Comparison of ENCODE assay signal across 8 cellular contexts in the genomic region with DNA sequence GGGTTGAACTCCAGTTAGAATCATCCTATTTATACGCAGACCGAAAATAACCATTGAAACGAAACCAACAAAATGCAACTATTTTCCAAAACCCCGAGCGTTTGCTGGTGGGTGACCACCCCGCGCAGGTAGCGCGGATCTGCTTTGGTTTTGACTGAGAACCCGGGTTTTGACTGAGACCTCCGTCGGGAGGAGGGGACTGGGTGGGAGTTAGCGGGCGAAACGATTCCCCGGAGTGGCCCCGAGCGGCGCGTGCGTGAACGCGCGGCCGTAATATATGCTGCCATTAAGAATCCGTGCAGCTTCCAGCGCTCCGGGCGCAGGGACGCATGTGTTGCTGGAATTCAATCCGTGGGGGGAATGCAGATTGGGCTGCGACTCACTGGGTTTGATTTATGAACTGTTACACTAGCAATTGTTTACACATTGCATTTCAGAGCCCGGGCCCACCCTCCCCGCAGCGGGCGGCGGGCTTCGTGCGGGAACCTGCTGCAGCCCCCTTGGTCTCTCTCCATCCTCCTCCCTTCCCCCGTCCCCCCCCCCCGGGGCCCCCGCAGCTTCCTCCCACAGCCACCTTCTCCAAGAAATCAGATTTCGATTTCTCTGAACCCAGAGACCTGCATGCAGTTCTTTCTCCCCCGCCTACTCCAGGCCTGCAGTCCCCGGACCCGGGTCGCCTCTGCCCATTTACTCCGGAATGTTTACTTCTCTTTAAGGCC. TPM values are rescaled to one million over a fixed set of nuclear protein-coding genes. Genes with fewer than 3 reads are reported as not detected.
DNase-seq lines count a peak whose midpoint lies in the region; ATAC-seq and TF ChIP-seq lines count a peak whose summit lies in the region.

No MANE protein-coding gene starts in this region.

- H3F3A ChIP-seq in neural cell (ENCODE audit: insufficient read depth, low read length, poor library complexity, severe bottlenecking), result no peaks in the 10 kb centered on the region

- peak overlapping the region; percentile 65 for H3K4me2 ChIP-seq in neural cell (ENCODE audit: low read length)

- peaks cover 11% of the 10 kb centered on the region; the same call in 1 of the 2 replicates for H3K36me3 ChIP-seq in SK-N-MC (ENCODE audit: insufficient read depth, low read length)
- no peaks in the 10 kb centered on the region for H3K36me3 ChIP-seq in esophagus (ENCODE audit: control insufficient read depth in 2 of 2, insufficient read depth in 2 of 2, low read length in 1 of 2)
- H3K36me3 ChIP-seq in neural cell (ENCODE audit: insufficient read depth, low read length), result no peaks in the 10 kb centered on the region

- H3K27me3 ChIP-seq in esophagus (ENCODE audit: control insufficient read depth in 1 of 2, insufficient read depth in 2 of 2, low read length in 2 of 2) (peaks cover 2 to 54% of the 10 kb centered on the region in 2 donors), neural cell (ENCODE audit: insufficient read depth, low read depth, low read length) (peaks cover 100% of the 10 kb centered on the region)

- peaks cover 5 to 6% of the 10 kb centered on the region in 2 donors for H3K4me1 ChIP-seq in esophagus (ENCODE audit: control insufficient read depth in 2 of 2, insufficient read depth in 2 of 2, low read length in 1 of 2)

- H3K27ac ChIP-seq in SK-N-MC (peak overlapping the region; percentile 94), esophagus (ENCODE audit: low read depth in 2 of 2, low read length in 1 of 2) (peak overlapping the region in 1 of 2 donors; percentile 34), neural cell (ENCODE audit: low read length) (no peak overlapping the region)

- 2 to 3% methylated on average over 44 to 48 of the region's 48 CpGs for WGBS in esophagus, 2 donors

- no peak for TF ChIP-seq CTCF in AG04449 (IDR thresholded peaks at IDR 0.05; ENCODE audit: insufficient read depth, low read length, missing control alignments)
- TF ChIP-seq CTCF in GM13977 (IDR thresholded peaks at IDR 0.05; ENCODE audit: extremely low read depth, insufficient read depth, missing control alignments), result no peak
- no peak for TF ChIP-seq CTCF in neural cell (IDR thresholded peaks at IDR 0.05; ENCODE audit: poor library complexity, severe bottlenecking)

- H3K4me3 ChIP-seq in AG04449 (ENCODE audit: low read depth, low read length), result peak overlapping the region; percentile 70
- H3K4me3 ChIP-seq in SK-N-MC, result peak overlapping the region; percentile 81
- H3K4me3 ChIP-seq in esophagus (ENCODE audit: low read depth in 1 of 2, low read length in 2 of 2), result peak overlapping the region; percentile 47 to 80
- H3K4me3 ChIP-seq in neural cell (ENCODE audit: low read length), result peak overlapping the region; percentile 62

- POLR2A ChIA-PET in AG04449 (lab: Yijun Ruan, JAX), result interaction anchor here (2.1 kb wide), 1 partner anchor 10 kb away, joined by 11 read pairs; a partner anchor contains a TSS

- no peaks in the 10 kb centered on the region for H3K79me2 ChIP-seq in neural cell (replicated peaks; ENCODE audit: insufficient read depth, low read length)

- H3K9me2 ChIP-seq in neural cell (ENCODE audit: insufficient read depth, low read length), result no peaks in the 10 kb centered on the region

- H3K9ac ChIP-seq in SK-N-MC (ENCODE audit: insufficient read length), result peak overlapping the region; percentile 70
- H3K9ac ChIP-seq in neural cell (ENCODE audit: low read length), result peak overlapping the region; percentile 23

- H3K9me3 ChIP-seq in SK-N-MC (ENCODE audit: low read depth, low read length) (no peaks in the 10 kb centered on the region), esophagus (ENCODE audit: control insufficient read depth in 2 of 2, insufficient read depth in 1 of 2, low read depth in 1 of 2, low read length in 1 of 2) (peaks cover 0 to 15% of the 10 kb centered on the region in 2 donors), neural cell (ENCODE audit: low read length) (peaks cover 9% of the 10 kb centered on the region)

- ATAC-seq in HG03442 (IDR thresholded peaks at IDR 0.05; ENCODE audit: unreplicated experiment) (no peak), HG02973 (IDR thresholded peaks at IDR 0.05; ENCODE audit: unreplicated experiment) (no peak)

- in situ Hi-C loops in GM13977 (cut with MboI; ENCODE audit: low pct_unique_long_range_greater_than_20kb, low sequenced_read_pairs, unreplicated experiment), result loop anchor here (25.0 kb wide), 1 partner anchor 535 kb away; no protein-coding TSS in a partner anchor

- no peaks in the 10 kb centered on the region for H4K20me1 ChIP-seq in neural cell (ENCODE audit: insufficient read depth)

- TF ChIP-seq RAD21 in neural cell (conservative IDR thresholded peaks at IDR 0.05), result no peak

- DNase-seq in AG04449 (ENCODE audit: low read depth, low spot score) (no peak), GM13977 (ENCODE audit: low spot score) (peak; percentile 36), SK-N-MC (ENCODE audit: low read depth, low spot score) (peak; percentile 45), RPMI8226 (no peak)

- CTCF ChIA-PET in AG04449 (lab: Yijun Ruan, JAX), result interaction anchor here (0.9 to 2.8 kb wide), 4 partner anchors 10 to 574 kb away, joined by 5 to 9 read pairs (median 6); a partner anchor contains a TSS

- TF ChIP-seq EP300 in neural cell (conservative IDR thresholded peaks at IDR 0.05; ENCODE audit: poor library complexity, severe bottlenecking), result no peak

- no peak overlapping the region for H2AFZ ChIP-seq in neural cell (ENCODE audit: low read depth, low read length)

TF ChIP-seq in neural cell, 6 proteins besides CTCF, POLR2A, EP300 and RAD21:
- TF ChIP-seq TAF1 (IDR thresholded peaks at IDR 0.05; ENCODE audit: low read depth), result no peak
- TF ChIP-seq POLR2AphosphoS5 (IDR thresholded peaks at IDR 0.05), result peak; percentile 61
- TF ChIP-seq MXI1 (conservative IDR thresholded peaks at IDR 0.05; ENCODE audit: poor library complexity, severe bottlenecking), result no peak
- TF ChIP-seq SMC3 (conservative IDR thresholded peaks at IDR 0.05; ENCODE audit: poor library complexity), result no peak
TF ChIP-seq in neural cell: peak in this region for 1.

RNA-seq across cellular contexts. Expression of a gene that starts 9.9 kb away (rescaled TPM):
- polyA plus RNA-seq in esophagus, result 1 to 10 TPM; 2.5 to 3.3 TPM
- 3.5 and 4.4 TPM in 2 replicates for polyA plus RNA-seq in neural cell
- 2.0 and 2.2 TPM in 2 replicates for polyA minus RNA-seq in neural cell

Comparison
In these comparisons a context has a peak if more than half of its experiments do, and no peak if none do; other contexts are left out.
1. DNase-seq: peak in GM13977 (single experiment) and SK-N-MC (single experiment); none in AG04449 (single experiment) and RPMI8226 (single experiment).
2. Peak in every context shown above with its lines, with median percentiles within 50 percentile points of each other: H3K4me3 ChIP-seq.